8 cellular contexts compared by ENCODE assay signal in genomic region chr7:97118306-97118917, GRCh38.
DNase-seq lines count a peak whose midpoint lies in the region; ATAC-seq, FAIRE-seq and TF ChIP-seq lines count a peak whose summit lies in the region.

No MANE protein-coding gene starts in this region.

- H3K9ac ChIP-seq in iPS-15b (ENCODE audit: low read depth, low read length): peak overlapping the region; percentile 89

- peak overlapping the region; percentile 97 for H3K27ac Mint-ChIP-seq in stimulated activated naive B cell treated with anti-CD40 and anti-IgM and Interleukin-4, amounts not matched to agents 10 μg/mL and 1 μg/mL and 100 μg/mL, for 72 hours

- ATAC-seq in stimulated activated naive B cell treated with anti-CD40 and anti-IgM and Interleukin-4, amounts not matched to agents 10 μg/mL and 1 μg/mL and 100 μg/mL, for 72 hours (replicated peaks): no peak
- no peak for ATAC-seq in GM18502 (IDR thresholded peaks at IDR 0.05; ENCODE audit: poor library complexity, unreplicated experiment)

- H3K27me3 ChIP-seq in iPS-15b (ENCODE audit: control insufficient read depth, insufficient read depth, low read length): no peaks in the 10 kb centered on the region

- peak overlapping the region; percentile 99 for H3K4me3 ChIP-seq in iPS-15b (ENCODE audit: low read depth, low read length)

- peak overlapping the region; percentile 93 to 97 for H3K4me3 Mint-ChIP-seq in stimulated activated naive B cell treated with anti-CD40 and anti-IgM and Interleukin-4, amounts not matched to agents 10 μg/mL and 1 μg/mL and 100 μg/mL, for 72 hours

- H3K4me1 Mint-ChIP-seq in stimulated activated naive B cell treated with anti-CD40 and anti-IgM and Interleukin-4, amounts not matched to agents 10 μg/mL and 1 μg/mL and 100 μg/mL, for 72 hours: peaks cover 31 to 75% of the 10 kb centered on the region in 2 donors

- peaks cover 2% of the 10 kb centered on the region for H3K4me1 ChIP-seq in iPS-15b (ENCODE audit: control insufficient read depth, insufficient read depth, low read length)

- no peaks in the 10 kb centered on the region for H3K9me3 ChIP-seq in iPS-15b (ENCODE audit: control insufficient read depth, insufficient read depth, low read length)

- DNase-seq in SIG-M5 treated with dmso at 0.1 percent for 504 hours (lab: John Stamatoyannopoulos, UW; ENCODE audit: unreplicated experiment): peak; percentile 3
- no peak for DNase-seq in SIG-M5 (lab: John Stamatoyannopoulos, UW)
- no peak for DNase-seq in stimulated activated naive B cell treated with anti-CD40 and anti-IgM and Interleukin-4, amounts not matched to agents 10 μg/mL and 1 μg/mL and 100 μg/mL, for 72 hours
- no peak for DNase-seq in activated gamma-delta T cell treated with Interleukin-2 at 50 U/mL for 16 hours
- DNase-seq in HTR-8/SVneo (ENCODE audit: insufficient read length, low spot score): no peak

- H3K9me3 Mint-ChIP-seq in stimulated activated naive B cell treated with anti-CD40 and anti-IgM and Interleukin-4, amounts not matched to agents 10 μg/mL and 1 μg/mL and 100 μg/mL, for 72 hours: peaks cover 4 to 7% of the 10 kb centered on the region in 2 donors

- FAIRE-seq in HTR-8/SVneo (lab: Jason Lieb, UNC): no peak

- no peak for TF ChIP-seq CTCF in VCaP (conservative IDR thresholded peaks at IDR 0.05)

- H3K27me3 Mint-ChIP-seq in stimulated activated naive B cell treated with anti-CD40 and anti-IgM and Interleukin-4, amounts not matched to agents 10 μg/mL and 1 μg/mL and 100 μg/mL, for 72 hours: no peaks in the 10 kb centered on the region

- peak overlapping the region; percentile 88 for H3K27ac ChIP-seq in VCaP

- H3K36me3 Mint-ChIP-seq in stimulated activated naive B cell treated with anti-CD40 and anti-IgM and Interleukin-4, amounts not matched to agents 10 μg/mL and 1 μg/mL and 100 μg/mL, for 72 hours: peaks cover 34 to 51% of the 10 kb centered on the region in 2 donors

- H3K36me3 ChIP-seq in iPS-15b (ENCODE audit: control insufficient read depth, insufficient read depth, low read length): no peaks in the 10 kb centered on the region
